ENCODE assay signal across 2 cellular contexts in genomic region chr11:4610258-4610935, GRCh38.
TF ChIP-seq lines count a peak whose summit lies in the region.

No MANE protein-coding gene starts in this region.

TF ChIP-seq in SK-N-SH, 30 proteins besides CTCF, POLR2A, EP300 and RAD21 (continued from another document):
- TF ChIP-seq ELF1 (IDR thresholded peaks at IDR 0.05): no peak
- no peak for TF ChIP-seq RXRA (IDR thresholded peaks at IDR 0.05; ENCODE audit: borderline replicate concordance, low read depth)
- TF ChIP-seq IRF3 (IDR thresholded peaks at IDR 0.05; ENCODE audit: low read depth, low read length): no peak
- no peak for TF ChIP-seq TAF1 (IDR thresholded peaks at IDR 0.05; ENCODE audit: borderline replicate concordance, low read depth, low read length)
- no peak for TF ChIP-seq USF1 (IDR thresholded peaks at IDR 0.05; ENCODE audit: borderline replicate concordance, low read depth)

TF ChIP-seq in SK-N-SH treated with all-trans-retinoic acid at 6 μM for 48 hours, 23 proteins besides CTCF, POLR2A, EP300 and RAD21 (continued from another document):
- TF ChIP-seq, protein P1, sequence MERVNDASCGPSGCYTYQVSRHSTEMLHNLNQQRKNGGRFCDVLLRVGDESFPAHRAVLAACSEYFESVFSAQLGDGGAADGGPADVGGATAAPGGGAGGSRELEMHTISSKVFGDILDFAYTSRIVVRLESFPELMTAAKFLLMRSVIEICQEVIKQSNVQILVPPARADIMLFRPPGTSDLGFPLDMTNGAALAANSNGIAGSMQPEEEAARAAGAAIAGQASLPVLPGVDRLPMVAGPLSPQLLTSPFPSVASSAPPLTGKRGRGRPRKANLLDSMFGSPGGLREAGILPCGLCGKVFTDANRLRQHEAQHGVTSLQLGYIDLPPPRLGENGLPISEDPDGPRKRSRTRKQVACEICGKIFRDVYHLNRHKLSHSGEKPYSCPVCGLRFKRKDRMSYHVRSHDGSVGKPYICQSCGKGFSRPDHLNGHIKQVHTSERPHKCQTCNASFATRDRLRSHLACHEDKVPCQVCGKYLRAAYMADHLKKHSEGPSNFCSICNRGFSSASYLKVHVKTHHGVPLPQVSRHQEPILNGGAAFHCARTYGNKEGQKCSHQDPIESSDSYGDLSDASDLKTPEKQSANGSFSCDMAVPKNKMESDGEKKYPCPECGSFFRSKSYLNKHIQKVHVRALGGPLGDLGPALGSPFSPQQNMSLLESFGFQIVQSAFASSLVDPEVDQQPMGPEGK (CRISPR knock-in tag; IDR thresholded peaks at IDR 0.05; ENCODE audit: borderline replicate concordance): no peak
- no peak for TF ChIP-seq CREB5 (CRISPR knock-in tag; IDR thresholded peaks at IDR 0.05; ENCODE audit: low read depth)
- no peak for TF ChIP-seq ZNF565 (CRISPR knock-in tag; conservative IDR thresholded peaks at IDR 0.05; ENCODE audit: low read depth)
- TF ChIP-seq ISL1 (CRISPR knock-in tag; IDR thresholded peaks at IDR 0.05): no peak
